In the genomic region with DNA sequence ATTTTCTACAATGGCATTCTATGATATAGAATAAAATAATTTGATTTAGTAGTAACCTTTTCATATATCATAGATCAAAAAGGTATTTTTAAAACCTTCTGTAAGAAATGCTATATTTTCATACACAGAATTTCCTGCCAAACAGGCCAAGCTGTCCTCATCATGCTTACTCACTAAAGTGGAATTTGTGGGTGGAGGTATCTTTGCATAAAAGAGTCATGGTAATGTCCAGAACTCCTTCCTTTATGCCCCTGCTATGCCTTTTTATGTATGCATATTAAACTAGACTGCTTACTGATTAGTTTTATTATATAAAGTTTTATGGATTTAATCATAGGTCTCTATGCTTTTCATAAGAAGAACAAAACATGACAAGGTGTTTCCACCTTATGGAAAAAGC, we compare ENCODE assay signal across 21 cellular contexts. TPM values are rescaled to one million over a fixed set of nuclear protein-coding genes. Genes with fewer than 3 reads are reported as not detected.
DNase-seq lines count a peak whose midpoint lies in the region; ATAC-seq, FAIRE-seq and TF ChIP-seq lines count a peak whose summit lies in the region.
"Had no signal": no experiment of that assay in that cellular context is flagged by ENCODE, and none has a peak within 500 bp of the region (broad histone marks: within the 10 kb centered on the region; RNA-seq: fewer than 3 reads in every experiment).

No MANE protein-coding gene starts in this region.

- TF ChIP-seq CTCF in bronchial epithelial cell (IDR thresholded peaks at IDR 0.05; ENCODE audit: insufficient read depth, low read length, severe bottlenecking), result no peak

- DNase-seq in AG20443 (ENCODE audit: low spot score) (peak; percentile 54), LoVo (ENCODE audit: low spot score) (peak; percentile 18), bronchial epithelial cell (ENCODE audit: low read depth) (peak; percentile 87), kidney glomerular epithelial cell (lab: John Stamatoyannopoulos, UW) (peak; percentile 31), DMS 273 treated with DMSO at 0.1 percent for 48 hours (lab: John Stamatoyannopoulos, UW) (no peak), NCI-H524 treated with DMSO at 0.1 percent for 48 hours (lab: John Stamatoyannopoulos, UW) (no peak), NCI-H1930 (lab: John Stamatoyannopoulos, UW) (no peak)
- DNase-seq: activated CD4-positive, alpha-beta memory T cell treated with anti-CD3 and anti-CD28 coated beads for 36 hours; body of pancreas; endodermal cell; hippocampal formation; KG1; left ventricle myocardium inferior; naive thymus-derived CD8-positive, alpha-beta T cell; NCI-H187; right cardiac atrium; Right ventricle myocardium superior; stimulated activated CD4-positive, alpha-beta T cell treated with anti-CD3 and anti-CD28 coated beads, Interleukin-4, amount 100 ng/mL, for 1 hour; upper lobe of right lung had no signal

- no peaks in the 10 kb centered on the region for H3K27me3 ChIP-seq in bronchial epithelial cell (ENCODE audit: control insufficient read depth, insufficient read depth, low read length)
- H3K27me3 ChIP-seq: body of pancreas, upper lobe of right lung had no signal

- FAIRE-seq in bronchial epithelial cell (lab: Jason Lieb, UNC), result no peak
- FAIRE-seq: G401.6 had no signal

- no peak overlapping the region for H3K4me3 ChIP-seq in bronchial epithelial cell (ENCODE audit: low read depth, low read length)
- H3K4me3 ChIP-seq: body of pancreas, left ventricle myocardium inferior, upper lobe of right lung had no signal

- no peak for ATAC-seq in GM18870 (IDR thresholded peaks at IDR 0.05; ENCODE audit: unreplicated experiment)
- ATAC-seq: body of pancreas; naive thymus-derived CD8-positive, alpha-beta T cell; right cardiac atrium; upper lobe of right lung had no signal

- H3K36me3 ChIP-seq in bronchial epithelial cell (ENCODE audit: control insufficient read depth, insufficient read depth, low read length), result no peaks in the 10 kb centered on the region
- H3K36me3 ChIP-seq: left ventricle myocardium inferior, upper lobe of right lung had no signal

RNA-seq across cellular contexts. Expression of a gene that starts 27.5 kb away (rescaled TPM):
- 81.5 and 103 TPM in 2 replicates for total RNA-seq in bronchial epithelial cell

Comparison
In these comparisons a context has a peak if more than half of its experiments do, and no peak if none do; other contexts are left out.
1. DNase-seq: peak in AG20443 (single experiment), LoVo (single experiment), bronchial epithelial cell (single experiment) and kidney glomerular epithelial cell (single experiment); none in DMS 273 treated with DMSO at 0.1 percent for 48 hours (single experiment), NCI-H524 treated with DMSO at 0.1 percent for 48 hours (single experiment) and NCI-H1930 (0 of 2).